Comparison of ENCODE assay signal across 18 cellular contexts in the genomic region with DNA sequence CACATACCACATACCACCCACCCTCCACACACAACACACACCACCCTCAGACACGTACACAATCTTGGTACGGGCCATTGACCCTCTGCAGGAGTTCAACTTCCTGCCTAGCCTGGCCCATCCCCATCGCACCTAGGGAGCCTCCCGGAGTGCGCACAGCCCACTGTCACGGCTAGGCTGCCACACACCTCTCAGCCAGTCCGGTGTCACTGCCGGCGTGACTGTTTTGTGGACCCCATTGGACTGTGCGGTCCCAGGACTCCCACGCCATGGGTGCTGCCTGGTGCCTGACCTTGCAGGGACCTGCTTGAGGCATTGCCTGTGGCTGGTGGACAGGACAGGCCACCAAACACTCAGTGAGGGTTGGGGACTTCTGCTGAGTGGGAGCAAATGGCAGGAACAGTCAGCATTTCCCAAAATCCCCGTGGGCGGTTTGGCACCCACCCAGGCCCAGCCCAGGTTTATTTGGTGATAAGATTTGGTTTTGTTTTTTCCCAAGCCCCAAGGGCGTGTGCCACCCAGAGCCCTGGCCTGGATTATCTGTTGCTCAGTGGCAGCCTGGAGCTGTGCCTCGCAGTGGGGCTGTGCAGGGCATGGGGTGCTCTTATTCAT. TPM values are rescaled to one million over a fixed set of nuclear protein-coding genes. Genes with fewer than 3 reads are reported as not detected.
"Had no signal": no experiment of that assay in that cellular context is flagged by ENCODE, and none has a peak within 500 bp of the region (broad histone marks: within the 10 kb centered on the region; RNA-seq: fewer than 3 reads in every experiment).

No MANE protein-coding gene starts in this region.

- H3K4me3 ChIP-seq: mucosa of descending colon, prostate gland, thoracic aorta had no signal

- H3K4me1 ChIP-seq: prostate gland had no signal

- H3K27ac ChIP-seq: epithelial cell of prostate, prostate gland, thoracic aorta, VCaP had no signal

- H3K9me3 ChIP-seq: mucosa of descending colon, prostate gland, thoracic aorta had no signal

- ATAC-seq: activated CD4-positive, alpha-beta T cell treated with anti-CD3 and anti-CD28 coated beads for 36 hours; mucosa of descending colon; natural killer cell had no signal

- H3K36me3 ChIP-seq: prostate gland, thoracic aorta had no signal

- DNase-seq: activated CD4-positive, alpha-beta memory T cell treated with anti-CD3 and anti-CD28 coated beads, Interleukin-2, amount 10 ng/mL, durations not matched to agents 7 days and 5 days; activated CD4-positive, alpha-beta T cell treated with anti-CD3 and anti-CD28 coated beads for 36 hours; activated gamma-delta T cell; activated T-cell treated with anti-CD3 and anti-CD28 coated beads, Interleukin-2, amount 50 U/mL, for 48 hours; central memory CD4-positive, alpha-beta T cell; effector memory CD4-positive, alpha-beta T cell; mucosa of descending colon; natural killer cell; stimulated activated CD4-positive, alpha-beta T cell treated with anti-CD3 and anti-CD28 coated beads, Interleukin-12 subunit alpha, Interleukin-12 subunit beta, amount 100 ng/mL, for 4 hours; stimulated activated CD4-positive, alpha-beta T cell treated with anti-CD3 and anti-CD28 coated beads, Interleukin-2, amount 100 ng/mL, for 48 hours; stimulated activated naive CD4-positive, alpha-beta T cell treated with Interleukin-2 at 50 U/mL for 16 hours had no signal

RNA-seq across cellular contexts. Expression of a gene that starts 27.7 kb away (rescaled TPM):
- total RNA-seq: activated CD4-positive, alpha-beta memory T cell treated with anti-CD3 and anti-CD28 coated beads, Interleukin-2, amount 10 ng/mL, durations not matched to agents 7 days and 5 days; activated CD4-positive, alpha-beta T cell treated with anti-CD3 and anti-CD28 coated beads for 36 hours; lung microvascular endothelial cell had no signal

RNA-seq across cellular contexts. Expression of a gene that starts 32.2 kb away (rescaled TPM):
- total RNA-seq: activated CD4-positive, alpha-beta memory T cell treated with anti-CD3 and anti-CD28 coated beads, Interleukin-2, amount 10 ng/mL, durations not matched to agents 7 days and 5 days; activated CD4-positive, alpha-beta T cell treated with anti-CD3 and anti-CD28 coated beads for 36 hours; astrocyte; lung microvascular endothelial cell; mucosa of descending colon; natural killer cell had no signal

RNA-seq across cellular contexts. Expression of a gene that starts 48.2 kb away (rescaled TPM):
- total RNA-seq: activated CD4-positive, alpha-beta memory T cell treated with anti-CD3 and anti-CD28 coated beads, Interleukin-2, amount 10 ng/mL, durations not matched to agents 7 days and 5 days; activated CD4-positive, alpha-beta T cell treated with anti-CD3 and anti-CD28 coated beads for 36 hours; astrocyte; lung microvascular endothelial cell; natural killer cell; omental fat pad; prostate gland had no signal
